In the genomic region with DNA sequence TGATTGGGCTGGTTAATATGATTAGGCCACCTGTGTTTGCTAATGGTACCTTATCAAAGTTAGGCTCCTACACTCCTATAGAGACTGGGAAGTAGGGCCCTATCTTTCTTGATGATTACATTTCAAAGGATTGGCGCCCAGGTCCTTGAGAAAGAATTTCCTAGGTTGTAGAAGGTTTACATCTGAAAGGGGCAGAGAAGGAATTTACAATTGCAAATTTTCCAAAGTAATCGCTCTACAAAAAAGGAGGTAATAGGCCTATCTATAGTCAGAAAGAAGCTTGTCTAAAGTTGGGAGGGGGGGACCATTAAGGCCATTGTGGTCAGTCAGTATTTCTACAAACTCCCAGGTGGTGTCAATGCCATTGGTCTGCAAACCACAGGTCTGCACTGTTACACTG, we compare ENCODE assay signal across 20 cellular contexts.
DNase-seq lines count a peak whose midpoint lies in the region; ATAC-seq, FAIRE-seq and TF ChIP-seq lines count a peak whose summit lies in the region.
"Had no signal": no experiment of that assay in that cellular context is flagged by ENCODE, and none has a peak within 500 bp of the region (broad histone marks: within the 10 kb centered on the region; RNA-seq: fewer than 3 reads in every experiment).

No MANE protein-coding gene starts in this region.

- FAIRE-seq in astrocyte (lab: Jason Lieb, UNC): no peak

- H3K79me2 ChIP-seq in astrocyte (ENCODE audit: insufficient read depth, low read length): no peaks in the 10 kb centered on the region

- TF ChIP-seq CTCF in astrocyte (IDR thresholded peaks at IDR 0.05; ENCODE audit: insufficient read depth, low read depth, low read length): no peak

- no peak overlapping the region for H3K4me2 ChIP-seq in astrocyte (ENCODE audit: low read length)

- H4K20me1 ChIP-seq in astrocyte (ENCODE audit: insufficient read depth, low read length): no peaks in the 10 kb centered on the region

- H3K27ac Mint-ChIP-seq in astrocyte (ENCODE audit: unreplicated experiment): no peak overlapping the region
- H3K27ac Mint-ChIP-seq: CD4-positive, CD25-positive, alpha-beta regulatory T cell had no signal

- DNase-seq in H7 (peak; percentile 37), astrocyte (ENCODE audit: low read depth) (peak; percentile 25), glomerular visceral epithelial cell (ENCODE audit: extremely low spot score) (peak; percentile 0), iris pigment epithelial cell (ENCODE audit: low read depth) (peak; percentile 7), HPDE6-E6E7 (ENCODE audit: extremely low spot score) (no peak), OCI-M2 (lab: John Stamatoyannopoulos, UW; ENCODE audit: unreplicated experiment) (no peak)
- DNase-seq in activated effector memory CD4-positive, alpha-beta T cell treated with anti-CD3 and anti-CD28 coated beads, Interleukin-2, amount 50 U/mL, for 16 hours: no peak
- DNase-seq: CD4-positive, CD25-positive, alpha-beta regulatory T cell; COR-L47; DMS79; GOT3; Karpas-422; NCI-H1417; NCI-H1694 treated with DMSO at 0.1 percent for 48 hours; NCI-H446; NCI-H526; PC-3; RPMI8226; SHP77 had no signal

- no peak overlapping the region for H3K9ac ChIP-seq in astrocyte (ENCODE audit: low read length)

- H3K27me3 Mint-ChIP-seq in astrocyte (ENCODE audit: low read depth, unreplicated experiment): peaks cover 3% of the 10 kb centered on the region
- H3K27me3 Mint-ChIP-seq: CD4-positive, CD25-positive, alpha-beta regulatory T cell had no signal

- H3K36me3 ChIP-seq in H7 (replicated peaks; ENCODE audit: control insufficient read depth, insufficient read depth, low read length) (no peaks in the 10 kb centered on the region), astrocyte (ENCODE audit: insufficient read depth, low read length) (no peaks in the 10 kb centered on the region)

- H3K4me3 ChIP-seq in H7 (ENCODE audit: insufficient read depth, low read depth, low read length): no peak overlapping the region
- no peak overlapping the region for H3K4me3 ChIP-seq in astrocyte (ENCODE audit: insufficient read depth, low read depth, low read length)

- no peak overlapping the region for H3K4me3 Mint-ChIP-seq in astrocyte (ENCODE audit: unreplicated experiment)
- H3K4me3 Mint-ChIP-seq: CD4-positive, CD25-positive, alpha-beta regulatory T cell had no signal

- H3K4me1 Mint-ChIP-seq in astrocyte (ENCODE audit: low read depth, unreplicated experiment): peaks cover 7% of the 10 kb centered on the region
- H3K4me1 Mint-ChIP-seq: CD4-positive, CD25-positive, alpha-beta regulatory T cell had no signal

- no peaks in the 10 kb centered on the region for H3K4me1 ChIP-seq in astrocyte (ENCODE audit: insufficient read depth, low read length)

- H3K36me3 Mint-ChIP-seq in astrocyte (ENCODE audit: low read depth, unreplicated experiment): no peaks in the 10 kb centered on the region
- H3K36me3 Mint-ChIP-seq: CD4-positive, CD25-positive, alpha-beta regulatory T cell had no signal

- H3K27ac ChIP-seq in astrocyte (ENCODE audit: low read depth, low read length): no peak overlapping the region

- H3K27me3 ChIP-seq in H7 (ENCODE audit: control insufficient read depth, insufficient read depth, low read length) (peaks cover 85% of the 10 kb centered on the region), astrocyte (ENCODE audit: insufficient read depth, low read length) (no peaks in the 10 kb centered on the region)

- H2AFZ ChIP-seq in astrocyte (ENCODE audit: low read depth, low read length): no peak overlapping the region

- H3K9me3 Mint-ChIP-seq in astrocyte (ENCODE audit: unreplicated experiment): no peaks in the 10 kb centered on the region

- no peaks in the 10 kb centered on the region for H3K9me3 ChIP-seq in astrocyte (ENCODE audit: insufficient read depth, low read depth, low read length)

- ATAC-seq in GM18870 (IDR thresholded peaks at IDR 0.05; ENCODE audit: unreplicated experiment): no peak
- ATAC-seq: PC-3 had no signal

Comparison
In these comparisons a context has a peak if more than half of its experiments do, and no peak if none do; other contexts are left out.
1. DNase-seq: peak in H7 (single experiment), astrocyte (single experiment), glomerular visceral epithelial cell (single experiment) and iris pigment epithelial cell (single experiment); none in HPDE6-E6E7 (single experiment), activated effector memory CD4-positive, alpha-beta T cell treated with anti-CD3 and anti-CD28 coated beads, Interleukin-2, amount 50 U/mL, for 16 hours (single experiment) and OCI-M2 (single experiment).